Comparison of ENCODE assay signal across 4 cellular contexts in the genomic region with DNA sequence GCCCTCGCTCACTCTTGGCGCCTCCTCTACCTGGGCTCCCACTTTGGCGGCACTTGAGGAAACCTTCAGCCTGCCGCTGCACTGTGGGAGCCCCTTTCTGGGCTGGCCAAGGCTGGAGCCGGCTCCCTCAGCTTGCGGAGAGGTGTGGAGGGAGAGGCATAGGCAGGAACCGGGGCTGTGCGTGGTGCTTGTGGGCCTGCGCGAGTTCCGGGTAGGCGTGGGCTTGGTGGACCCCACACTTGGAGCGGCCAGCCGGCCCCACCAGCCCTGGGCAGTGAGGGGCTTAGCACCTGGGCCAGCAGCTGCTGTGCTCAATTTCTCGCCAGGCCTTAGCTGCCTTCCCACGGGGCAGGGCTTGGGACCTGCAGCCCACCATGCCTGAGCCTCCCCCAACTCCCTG. TPM values are rescaled to one million over a fixed set of nuclear protein-coding genes. Genes with fewer than 3 reads are reported as not detected.
"Had no signal": no experiment of that assay in that cellular context is flagged by ENCODE, and none has a peak within 500 bp of the region (broad histone marks: within the 10 kb centered on the region; RNA-seq: fewer than 3 reads in every experiment).

No MANE protein-coding gene starts in this region.

RNA-seq across cellular contexts. Expression of gene SELP, which starts 31.1 kb away (rescaled TPM):
- total RNA-seq: LHCN-M2, M059J, MCF 10A, NCI-H460 had no signal

RNA-seq across cellular contexts. Expression of gene SELL, which starts 50.4 kb away (rescaled TPM):
- total RNA-seq: LHCN-M2, MCF 10A, NCI-H460 had no signal
